ENCODE assay signal across 8 cellular contexts in the genomic region with DNA sequence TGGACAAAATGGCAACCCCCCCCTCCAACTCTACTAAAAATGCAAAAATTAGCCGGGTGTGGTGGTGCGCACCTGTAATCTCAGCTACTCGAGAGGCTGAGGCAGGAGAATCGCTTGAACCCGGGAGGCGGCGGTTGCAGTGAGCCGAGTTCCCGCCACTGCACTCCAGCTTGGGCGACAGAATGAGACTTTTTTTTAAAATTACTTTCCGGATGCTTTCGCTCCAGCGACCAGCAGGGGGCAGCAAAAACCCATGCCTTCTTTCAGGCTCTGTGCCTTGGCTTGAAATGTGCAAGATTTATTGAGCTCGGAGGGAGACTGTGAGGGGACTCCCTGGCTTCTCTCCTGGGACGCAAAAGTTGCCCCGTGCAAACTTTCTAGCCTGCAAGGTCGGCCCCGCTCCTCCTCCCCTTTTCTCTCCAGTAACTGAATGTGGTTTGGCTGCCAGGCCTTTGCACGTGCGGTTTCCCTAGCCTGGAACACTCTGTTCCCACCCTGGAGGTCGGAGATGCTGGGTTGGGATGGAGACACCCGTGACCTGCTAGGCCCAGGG.
DNase-seq lines count a peak whose midpoint lies in the region; ATAC-seq and TF ChIP-seq lines count a peak whose summit lies in the region.

No MANE protein-coding gene starts in this region.

- 3 to 7% (median 5%) methylated on average over 20 to 22 of the region's 22 CpGs for WGBS in heart left ventricle, 4 donors

- no peak for TF ChIP-seq POLR2A in heart left ventricle (IDR thresholded peaks at IDR 0.05)

- ATAC-seq in heart left ventricle (peak; percentile 45 to 69 (median 64)), HG03039 (IDR thresholded peaks at IDR 0.05; ENCODE audit: unreplicated experiment) (no peak), GM18520 (IDR thresholded peaks at IDR 0.05; ENCODE audit: unreplicated experiment) (no peak)

- no peak overlapping the region for H3K27ac ChIP-seq in heart left ventricle

- peaks cover 0 to 59% (median 14%) of the 10 kb centered on the region in 9 donors for H3K27me3 ChIP-seq in heart left ventricle

- peak; percentile 66 for DNase-seq in DMS79 treated with DMSO at 0.1 percent for 48 hours (lab: John Stamatoyannopoulos, UW)
- DNase-seq in SKM-1 (lab: John Stamatoyannopoulos, UW; ENCODE audit: unreplicated experiment) = peak; percentile 44
- peak; percentile 59 for DNase-seq in activated naive CD8-positive, alpha-beta T cell treated with anti-CD3 and anti-CD28 coated beads, Interleukin-2, amount 50 U/mL, for 16 hours (ENCODE audit: low read depth, low spot score)
- DNase-seq in heart left ventricle = peak; percentile 51 to 81 (median 62)
- peak; percentile 51 for DNase-seq in renal cortical epithelial cell (ENCODE audit: low read depth)

- peaks cover 0 to 10% (median 1%) of the 10 kb centered on the region in 12 donors for H3K4me1 ChIP-seq in heart left ventricle

- H3K4me3 ChIP-seq in heart left ventricle = no peak overlapping the region

- no peaks in the 10 kb centered on the region for H3K36me3 ChIP-seq in heart left ventricle

- peaks cover 0 to 8% (median 2%) of the 10 kb centered on the region in 12 donors for H3K9me3 ChIP-seq in heart left ventricle

- intact Hi-C loops in heart left ventricle (cut with DNase I) = loop anchor here in 5 of 10 donors (1.0 to 10.0 kb wide), 6 partner anchors 167 to 312 kb away; partner anchors contain the start of genes SMIM24 (in 1 of the 5) and SMIM44 (in 1 of the 5)

- TF ChIP-seq CTCF in LNCAP (IDR thresholded peaks at IDR 0.05) (peak; percentile 81), heart left ventricle (IDR thresholded peaks at IDR 0.05) (peak; percentile 76 to 92 (median 89))

Comparison
In these comparisons a context has a peak if more than half of its experiments do, and no peak if none do; other contexts are left out.
1. ATAC-seq: peak in heart left ventricle (4 of 4); none in HG03039 (single experiment) and GM18520 (single experiment).
2. Peak in every context shown above with its lines, with median percentiles within 50 percentile points of each other: DNase-seq.